Comparison of ENCODE assay signal across 12 cellular contexts in the genomic region with DNA sequence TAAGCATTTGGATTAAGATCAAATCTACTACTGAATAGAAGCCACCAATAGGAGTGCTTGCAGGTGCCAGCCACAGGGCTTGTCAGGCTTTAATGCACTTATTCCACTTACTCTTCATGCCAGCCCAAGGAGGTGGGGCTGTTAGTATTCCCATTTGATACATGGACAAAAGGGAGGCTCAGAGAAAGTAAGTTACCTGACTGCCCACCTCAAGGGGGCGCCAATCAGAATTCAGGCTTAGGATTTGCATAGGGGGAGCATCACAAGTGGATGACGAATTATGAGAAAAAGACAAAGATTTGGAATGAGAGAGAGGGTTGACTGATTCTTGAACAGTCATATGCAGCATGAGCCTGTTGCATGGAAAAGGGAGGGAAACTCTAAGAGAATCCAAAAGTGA.
DNase-seq lines count a peak whose midpoint lies in the region; ATAC-seq and TF ChIP-seq lines count a peak whose summit lies in the region.
"Had no signal": no experiment of that assay in that cellular context is flagged by ENCODE, and none has a peak within 500 bp of the region (broad histone marks: within the 10 kb centered on the region; RNA-seq: fewer than 3 reads in every experiment).

No MANE protein-coding gene starts in this region.

- ATAC-seq in activated naive CD8-positive, alpha-beta T cell treated with anti-CD3 and anti-CD28 coated beads, Interleukin-2, amount 50 U/mL, for 24 hours, result no peak
- ATAC-seq in GM21526 (IDR thresholded peaks at IDR 0.05; ENCODE audit: low FRiP score, unreplicated experiment), result no peak
- ATAC-seq: CD8-positive, alpha-beta T cell; effector memory CD8-positive, alpha-beta T cell; natural killer cell had no signal

- peak; percentile 64 for TF ChIP-seq CTCF in type B pancreatic cell (conservative IDR thresholded peaks at IDR 0.05)

- H3K4me1 Mint-ChIP-seq in activated naive CD8-positive, alpha-beta T cell treated with anti-CD3 and anti-CD28 coated beads, Interleukin-2, amount 50 U/mL, for 24 hours, result no peaks in the 10 kb centered on the region
- no peaks in the 10 kb centered on the region for H3K4me1 Mint-ChIP-seq in activated naive CD8-positive, alpha-beta T cell treated with anti-CD3 and anti-CD28 coated beads for 36 hours
- H3K4me1 Mint-ChIP-seq in type B pancreatic cell (ENCODE audit: unreplicated experiment), result peaks cover 7% of the 10 kb centered on the region
- no peaks in the 10 kb centered on the region for H3K4me1 Mint-ChIP-seq in activated T-helper 2 cell treated with anti-CD3 and anti-CD28 coated beads, Interferon-gamma antibody, Interleukin-2, Interleukin-4, amounts not matched to agents 10 μg/mL and 5 μg/mL and 100 μg/mL, durations not matched to agents 14 hours and 24 hours and 36 hours (ENCODE audit: low read depth)
- H3K4me1 Mint-ChIP-seq: natural killer cell had no signal

- peaks cover 3% of the 10 kb centered on the region for H3K27me3 Mint-ChIP-seq in activated naive CD8-positive, alpha-beta T cell treated with anti-CD3 and anti-CD28 coated beads, Interleukin-2, amount 50 U/mL, for 24 hours
- peaks cover 9% of the 10 kb centered on the region for H3K27me3 Mint-ChIP-seq in activated naive CD8-positive, alpha-beta T cell treated with anti-CD3 and anti-CD28 coated beads for 36 hours
- H3K27me3 Mint-ChIP-seq in type B pancreatic cell, result peaks cover 7% of the 10 kb centered on the region
- peaks cover 2% of the 10 kb centered on the region for H3K27me3 Mint-ChIP-seq in activated T-helper 2 cell treated with anti-CD3 and anti-CD28 coated beads, Interferon-gamma antibody, Interleukin-2, Interleukin-4, amounts not matched to agents 10 μg/mL and 5 μg/mL and 100 μg/mL, durations not matched to agents 14 hours and 24 hours and 36 hours (ENCODE audit: low read depth)

- intact Hi-C loops in activated T-helper 2 cell treated with anti-CD3 and anti-CD28 coated beads, Interferon-gamma antibody, Interleukin-2, Interleukin-4, amounts not matched to agents 10 μg/mL and 5 μg/mL and 100 μg/mL, durations not matched to agents 14 hours and 24 hours and 36 hours (cut with micrococcal nuclease), result no loop called here

- no peaks in the 10 kb centered on the region for H3K9me3 Mint-ChIP-seq in activated naive CD8-positive, alpha-beta T cell treated with anti-CD3 and anti-CD28 coated beads, Interleukin-2, amount 50 U/mL, for 24 hours
- no peaks in the 10 kb centered on the region for H3K9me3 Mint-ChIP-seq in activated naive CD8-positive, alpha-beta T cell treated with anti-CD3 and anti-CD28 coated beads for 36 hours
- peaks cover 6% of the 10 kb centered on the region for H3K9me3 Mint-ChIP-seq in type B pancreatic cell
- H3K9me3 Mint-ChIP-seq in activated T-helper 2 cell treated with anti-CD3 and anti-CD28 coated beads, Interferon-gamma antibody, Interleukin-2, Interleukin-4, amounts not matched to agents 10 μg/mL and 5 μg/mL and 100 μg/mL, durations not matched to agents 14 hours and 24 hours and 36 hours, result no peaks in the 10 kb centered on the region
- H3K9me3 Mint-ChIP-seq: CD8-positive, alpha-beta T cell; effector memory CD8-positive, alpha-beta T cell had no signal

- no peaks in the 10 kb centered on the region for H3K36me3 Mint-ChIP-seq in activated naive CD8-positive, alpha-beta T cell treated with anti-CD3 and anti-CD28 coated beads, Interleukin-2, amount 50 U/mL, for 24 hours (ENCODE audit: low read depth)
- H3K36me3 Mint-ChIP-seq in activated naive CD8-positive, alpha-beta T cell treated with anti-CD3 and anti-CD28 coated beads for 36 hours, result peaks cover 1% of the 10 kb centered on the region
- H3K36me3 Mint-ChIP-seq in type B pancreatic cell, result no peaks in the 10 kb centered on the region
- H3K36me3 Mint-ChIP-seq in activated T-helper 2 cell treated with anti-CD3 and anti-CD28 coated beads, Interferon-gamma antibody, Interleukin-2, Interleukin-4, amounts not matched to agents 10 μg/mL and 5 μg/mL and 100 μg/mL, durations not matched to agents 14 hours and 24 hours and 36 hours (ENCODE audit: low read depth), result no peaks in the 10 kb centered on the region
- H3K36me3 Mint-ChIP-seq: CD8-positive, alpha-beta T cell; natural killer cell had no signal

- H3K4me3 Mint-ChIP-seq in activated naive CD8-positive, alpha-beta T cell treated with anti-CD3 and anti-CD28 coated beads, Interleukin-2, amount 50 U/mL, for 24 hours, result no peak overlapping the region
- no peak overlapping the region for H3K4me3 Mint-ChIP-seq in activated naive CD8-positive, alpha-beta T cell treated with anti-CD3 and anti-CD28 coated beads for 36 hours
- no peak overlapping the region for H3K4me3 Mint-ChIP-seq in type B pancreatic cell
- no peak overlapping the region for H3K4me3 Mint-ChIP-seq in activated T-helper 2 cell treated with anti-CD3 and anti-CD28 coated beads, Interferon-gamma antibody, Interleukin-2, Interleukin-4, amounts not matched to agents 10 μg/mL and 5 μg/mL and 100 μg/mL, durations not matched to agents 14 hours and 24 hours and 36 hours (ENCODE audit: low read depth)
- H3K4me3 Mint-ChIP-seq: CD8-positive, alpha-beta T cell; effector memory CD8-positive, alpha-beta T cell; natural killer cell had no signal

- peak; percentile 28 for DNase-seq in activated naive CD8-positive, alpha-beta T cell treated with anti-CD3 and anti-CD28 coated beads, Interleukin-2, amount 50 U/mL, for 24 hours
- no peak for DNase-seq in activated naive CD8-positive, alpha-beta T cell treated with anti-CD3 and anti-CD28 coated beads for 36 hours
- DNase-seq in RPMI7951 (ENCODE audit: low read depth) (peak; percentile 7), germinal center (ENCODE audit: low spot score) (peak; percentile 2), type B pancreatic cell (ENCODE audit: extremely low spot score, unreplicated experiment) (no peak), HuH-7.5 (ENCODE audit: low spot score) (no peak)
- no peak for DNase-seq in activated T-helper 2 cell treated with anti-CD3 and anti-CD28 coated beads, Interferon-gamma antibody, Interleukin-2, Interleukin-4, amounts not matched to agents 10 μg/mL and 5 μg/mL and 100 μg/mL, durations not matched to agents 14 hours and 24 hours and 36 hours (ENCODE audit: low spot score)
- DNase-seq: effector memory CD8-positive, alpha-beta T cell; natural killer cell; NCI-H1417 treated with DMSO at 0.1 percent for 48 hours had no signal

- no peak overlapping the region for H3K27ac Mint-ChIP-seq in activated naive CD8-positive, alpha-beta T cell treated with anti-CD3 and anti-CD28 coated beads, Interleukin-2, amount 50 U/mL, for 24 hours
- no peak overlapping the region for H3K27ac Mint-ChIP-seq in activated naive CD8-positive, alpha-beta T cell treated with anti-CD3 and anti-CD28 coated beads for 36 hours
- H3K27ac Mint-ChIP-seq in type B pancreatic cell, result no peak overlapping the region
- no peak overlapping the region for H3K27ac Mint-ChIP-seq in activated T-helper 2 cell treated with anti-CD3 and anti-CD28 coated beads, Interferon-gamma antibody, Interleukin-2, Interleukin-4, amounts not matched to agents 10 μg/mL and 5 μg/mL and 100 μg/mL, durations not matched to agents 14 hours and 24 hours and 36 hours
- H3K27ac Mint-ChIP-seq: CD8-positive, alpha-beta T cell; effector memory CD8-positive, alpha-beta T cell; natural killer cell had no signal

Comparison
In these comparisons a context has a peak if more than half of its experiments do, and no peak if none do; other contexts are left out.
1. DNase-seq: peak in activated naive CD8-positive, alpha-beta T cell treated with anti-CD3 and anti-CD28 coated beads, Interleukin-2, amount 50 U/mL, for 24 hours (single experiment), RPMI7951 (single experiment) and germinal center (single experiment); none in activated naive CD8-positive, alpha-beta T cell treated with anti-CD3 and anti-CD28 coated beads for 36 hours (single experiment), type B pancreatic cell (single experiment), HuH-7.5 (single experiment) and activated T-helper 2 cell treated with anti-CD3 and anti-CD28 coated beads, Interferon-gamma antibody, Interleukin-2, Interleukin-4, amounts not matched to agents 10 μg/mL and 5 μg/mL and 100 μg/mL, durations not matched to agents 14 hours and 24 hours and 36 hours (single experiment).